8 cellular contexts compared by ENCODE assay signal in genomic region chr2:239263937-239264837, GRCh38.
DNase-seq lines count a peak whose midpoint lies in the region; ATAC-seq and TF ChIP-seq lines count a peak whose summit lies in the region.

No MANE protein-coding gene starts in this region.

- H3K9ac ChIP-seq in OCI-LY3 (ENCODE audit: low read length): no peak overlapping the region

- no peaks in the 10 kb centered on the region for H3K9me3 ChIP-seq in CD8-positive, alpha-beta memory T cell (ENCODE audit: low read length)
- H3K9me3 ChIP-seq in OCI-LY3 (ENCODE audit: insufficient read depth, low read length) (no peaks in the 10 kb centered on the region), neutrophil (no peaks in the 10 kb centered on the region)

- no peaks in the 10 kb centered on the region for H3K27me3 ChIP-seq in CD8-positive, alpha-beta memory T cell (ENCODE audit: insufficient read depth, low read length, poor library complexity, severe bottlenecking)
- peaks cover 19% of the 10 kb centered on the region for H3K27me3 ChIP-seq in OCI-LY3 (ENCODE audit: low read depth, low read length)
- H3K27me3 ChIP-seq in neutrophil: no peaks in the 10 kb centered on the region

- POLR2A ChIA-PET in CD8-positive, alpha-beta memory T cell (lab: Charles Lee): interaction anchor here (0.8 to 1.1 kb wide), 2 partner anchors 19 to 22 kb away, joined by 3 read pairs; no protein-coding TSS in a partner anchor

- DNase-seq in CD8-positive, alpha-beta memory T cell: peak in 2 of 5 donors; percentile 62 to 74
- peak; percentile 40 for DNase-seq in dermis blood vessel endothelial cell
- DNase-seq in NK-92 (lab: John Stamatoyannopoulos, UW; ENCODE audit: unreplicated experiment): no peak
- DNase-seq in NCI-H524 treated with DMSO at 0.1 percent for 48 hours (lab: John Stamatoyannopoulos, UW): no peak
- DNase-seq in NCI-H2081 treated with DMSO at 0.1 percent for 48 hours (lab: John Stamatoyannopoulos, UW): no peak

- no peak for ATAC-seq in HG02870 (IDR thresholded peaks at IDR 0.05; ENCODE audit: unreplicated experiment)

- peak overlapping the region; percentile 60 for H3K27ac ChIP-seq in CD8-positive, alpha-beta memory T cell (ENCODE audit: low read depth, low read length)
- H3K27ac ChIP-seq in OCI-LY3 (ENCODE audit: low read length) (no peak overlapping the region), neutrophil (peak overlapping the region; percentile 93)

- CTCF ChIA-PET in CD8-positive, alpha-beta memory T cell (lab: Charles Lee): interaction anchor here (0.7 to 1.3 kb wide), 2 partner anchors 13 to 21 kb away, joined by 3 read pairs; no protein-coding TSS in a partner anchor

- H3K27ac Mint-ChIP-seq in CD8-positive, alpha-beta memory T cell: peak overlapping the region; percentile 84 to 100 (median 98)

- peak overlapping the region; percentile 33 for H3K4me2 ChIP-seq in OCI-LY3 (ENCODE audit: low read length)

- TF ChIP-seq CTCF in OCI-LY3 (IDR thresholded peaks at IDR 0.05; ENCODE audit: low read depth, low read length) (no peak), neutrophil (IDR thresholded peaks at IDR 0.05) (no peak)

- H2AFZ ChIP-seq in OCI-LY3 (ENCODE audit: low read depth, low read length): no peak overlapping the region

- peaks cover 88% of the 10 kb centered on the region for H3K4me1 ChIP-seq in CD8-positive, alpha-beta memory T cell (ENCODE audit: insufficient read depth, low read length)
- H3K4me1 ChIP-seq in OCI-LY3 (ENCODE audit: low read length) (peaks cover 36% of the 10 kb centered on the region), neutrophil (ENCODE audit: control insufficient read depth in 1 of 2, insufficient read depth in 1 of 2, low read depth in 1 of 2, low read length in 1 of 2) (peaks cover 93 to 100% of the 10 kb centered on the region in 2 experiments)

- peaks cover 0 to 3% of the 10 kb centered on the region in 2 donors for H3K27me3 Mint-ChIP-seq in CD8-positive, alpha-beta memory T cell

- peaks cover 77 to 96% (median 80%) of the 10 kb centered on the region in 3 donors for H3K4me1 Mint-ChIP-seq in CD8-positive, alpha-beta memory T cell

- H3K79me2 ChIP-seq in OCI-LY3 (ENCODE audit: low read length): no peaks in the 10 kb centered on the region

- peak overlapping the region; percentile 57 to 98 (median 87) for H3K4me3 Mint-ChIP-seq in CD8-positive, alpha-beta memory T cell

- H3K36me3 ChIP-seq in CD8-positive, alpha-beta memory T cell (ENCODE audit: insufficient read depth, low read length): no peaks in the 10 kb centered on the region
- no peaks in the 10 kb centered on the region for H3K36me3 ChIP-seq in OCI-LY3 (replicated peaks; ENCODE audit: low read depth, low read length)
- no peaks in the 10 kb centered on the region for H3K36me3 ChIP-seq in neutrophil

- H4K20me1 ChIP-seq in OCI-LY3 (ENCODE audit: insufficient read depth, low read length): peaks cover 74% of the 10 kb centered on the region

- no peaks in the 10 kb centered on the region for H3K9me3 Mint-ChIP-seq in CD8-positive, alpha-beta memory T cell

- peaks cover 0 to 9% (median 3%) of the 10 kb centered on the region in 3 donors for H3K36me3 Mint-ChIP-seq in CD8-positive, alpha-beta memory T cell

- peak overlapping the region; percentile 100 for H3K4me3 ChIP-seq in CD8-positive, alpha-beta memory T cell (ENCODE audit: low read length)
- H3K4me3 ChIP-seq in OCI-LY3 (ENCODE audit: low read length): no peak overlapping the region
- H3K4me3 ChIP-seq in neutrophil (ENCODE audit: low read depth in 1 of 2, low read length in 1 of 2): peak overlapping the region; percentile 82 to 91
